Comparison of ENCODE assay signal across 1 cellular context in genomic region chr10:494149-494542, GRCh38.
TF ChIP-seq lines count a peak whose summit lies in the region.

No MANE protein-coding gene starts in this region.

TF ChIP-seq in HepG2, 621 proteins besides CTCF, POLR2A, EP300 and RAD21 (continued from another document):
- TF ChIP-seq ZNF18 (CRISPR knock-in tag; IDR thresholded peaks at IDR 0.05; ENCODE audit: insufficient replicate concordance) (peak; percentile 99), ZSCAN5A (CRISPR knock-in tag; IDR thresholded peaks at IDR 0.05; ENCODE audit: borderline replicate concordance) (no peak), EHMT2 (IDR thresholded peaks at IDR 0.05; ENCODE audit: borderline replicate concordance, low read depth, low read length) (no peak), KAT8 (CRISPR knock-in tag; IDR thresholded peaks at IDR 0.05) (no peak), GFI1 (CRISPR knock-in tag; IDR thresholded peaks at IDR 0.05; ENCODE audit: borderline replicate concordance) (no peak), KDM3A (CRISPR knock-in tag; IDR thresholded peaks at IDR 0.05; ENCODE audit: low read depth) (no peak), ZNF317 (CRISPR knock-in tag; IDR thresholded peaks at IDR 0.05) (no peak), TSC22D2 (CRISPR knock-in tag; IDR thresholded peaks at IDR 0.05; ENCODE audit: borderline replicate concordance) (no peak), NONO (IDR thresholded peaks at IDR 0.05) (no peak), NONO (CRISPR knock-in tag; conservative IDR thresholded peaks at IDR 0.05) (no peak)
